ENCODE assay signal across 10 cellular contexts in genomic region chr12:75820848-75821578, GRCh38.
DNase-seq lines count a peak whose midpoint lies in the region; ATAC-seq, FAIRE-seq and TF ChIP-seq lines count a peak whose summit lies in the region.
"Had no signal": no experiment of that assay in that cellular context is flagged by ENCODE, and none has a peak within 500 bp of the region (broad histone marks: within the 10 kb centered on the region; RNA-seq: fewer than 3 reads in every experiment).

No MANE protein-coding gene starts in this region.

- H3K4me3 ChIP-seq in fibroblast of villous mesenchyme (ENCODE audit: low read depth, low read length) (no peak overlapping the region), retinal pigment epithelial cell (ENCODE audit: low read length) (no peak overlapping the region)

- no peak for ATAC-seq in HG03565 (IDR thresholded peaks at IDR 0.05; ENCODE audit: unreplicated experiment)

- peak; percentile 48 for TF ChIP-seq CTCF in D721Med (IDR thresholded peaks at IDR 0.05; ENCODE audit: insufficient read depth, missing control alignments)
- TF ChIP-seq CTCF in fibroblast of villous mesenchyme (IDR thresholded peaks at IDR 0.05; ENCODE audit: insufficient read depth, low read depth, low read length) = no peak
- TF ChIP-seq CTCF in retinal pigment epithelial cell (conservative IDR thresholded peaks at IDR 0.05; ENCODE audit: low read depth, low read length) = peak; percentile 25

- no peak for FAIRE-seq in D721Med (lab: Jason Lieb, UNC)

- DNase-seq in D721Med (ENCODE audit: insufficient read length, low spot score) = no peak
- peak; percentile 46 for DNase-seq in T1000 (lab: John Stamatoyannopoulos, UW)
- DNase-seq in fibroblast of villous mesenchyme (ENCODE audit: low read depth) = peak; percentile 55
- DNase-seq in retinal pigment epithelial cell (ENCODE audit: low read depth) = peak; percentile 87
- no peak for DNase-seq in activated CD4-positive, alpha-beta T cell treated with anti-CD3 and anti-CD28 coated beads for 48 hours
- no peak for DNase-seq in stimulated activated CD4-positive, alpha-beta T cell treated with anti-CD3 and anti-CD28 coated beads, Interleukin-2, amount 100 ng/mL, for 48 hours
- DNase-seq in SKM-1 treated with dmso at 0.1 percent for 144 hours (lab: John Stamatoyannopoulos, UW; ENCODE audit: unreplicated experiment) = no peak
- DNase-seq: activated naive CD4-positive, alpha-beta T cell treated with Interleukin-2 at 50 U/mL for 16 hours; substantia nigra had no signal

Comparison
In these comparisons a context has a peak if more than half of its experiments do, and no peak if none do; other contexts are left out.
1. DNase-seq: peak in T1000 (single experiment), fibroblast of villous mesenchyme (single experiment) and retinal pigment epithelial cell (single experiment); none in D721Med (single experiment), activated CD4-positive, alpha-beta T cell treated with anti-CD3 and anti-CD28 coated beads for 48 hours (single experiment), stimulated activated CD4-positive, alpha-beta T cell treated with anti-CD3 and anti-CD28 coated beads, Interleukin-2, amount 100 ng/mL, for 48 hours (0 of 2) and SKM-1 treated with dmso at 0.1 percent for 144 hours (single experiment).